21 cellular contexts compared by ENCODE assay signal in genomic region chr5:90112293-90112692, GRCh38.
A peak's percentile ranks its signal among the peaks of the same experiment; 100 is the strongest.
DNase-seq lines count a peak whose midpoint lies in the region; ATAC-seq, FAIRE-seq and TF ChIP-seq lines count a peak whose summit lies in the region.
"Had no signal": no experiment of that assay in that cellular context is flagged by ENCODE, and none has a peak within 500 bp of the region (broad histone marks: within the 10 kb centered on the region; RNA-seq: fewer than 3 reads in every experiment).

No MANE protein-coding gene starts in this region.

- H3K27me3 ChIP-seq in PC-3 (ENCODE audit: low read length) (no peaks in the 10 kb centered on the region), endothelial cell of umbilical vein (ENCODE audit: control insufficient read depth in 2 of 2, insufficient read depth in 2 of 2, low read length in 2 of 2) (no peaks in the 10 kb centered on the region), neuron (ENCODE audit: insufficient read depth, low read length) (no peaks in the 10 kb centered on the region)

- H3K4me1 ChIP-seq in PC-3 (ENCODE audit: insufficient read depth, low read length) (no peaks in the 10 kb centered on the region), endothelial cell of umbilical vein (ENCODE audit: control insufficient read depth, extremely low read depth, insufficient read depth, low read length) (peaks cover 4% of the 10 kb centered on the region), neuron (ENCODE audit: insufficient read depth, low read length) (peaks cover 13% of the 10 kb centered on the region)
- H3K4me1 ChIP-seq: A549 had no signal

- POLR2A ChIA-PET in PC-3 (lab: Charles Lee; ENCODE audit: unreplicated experiment) (no interaction called here), endothelial cell of umbilical vein (lab: Charles Lee) (no interaction called here)

- dilution Hi-C loops in endothelial cell of umbilical vein (cut with MboI; ENCODE audit: extremely low pct_ligation_motif_present, low sequenced_read_pairs) = no loop called here

- H2AFZ ChIP-seq in PC-3 (ENCODE audit: low read length) (no peak overlapping the region), endothelial cell of umbilical vein (ENCODE audit: low read depth, low read length) (peak overlapping the region; percentile 26), neuron (ENCODE audit: low read depth, low read length) (peak overlapping the region; percentile 85)

- no peak overlapping the region for H3K4me3 ChIP-seq in PC-3 (ENCODE audit: low read length)
- H3K4me3 ChIP-seq in endothelial cell of umbilical vein (replicated peaks in 1 of 3; ENCODE audit: insufficient read depth in 1 of 3, low read depth in 1 of 3, low read length in 3 of 3) = no peak overlapping the region
- no peak overlapping the region for H3K4me3 ChIP-seq in neuron (ENCODE audit: low read length)
- H3K4me3 ChIP-seq: A549, GM12878 had no signal

- intact Hi-C loops in PC-3 (cut with micrococcal nuclease) (loop anchor here (10.0 kb wide), 1 partner anchor 153 kb away; no protein-coding TSS in a partner anchor), endothelial cell of umbilical vein (cut with micrococcal nuclease) (no loop called here)

- peak; percentile 29; the same call in 1 of the 2 replicates for ATAC-seq in PC-3
- ATAC-seq: A549, GM12878 had no signal

- TF ChIP-seq CTCF in D721Med (IDR thresholded peaks at IDR 0.05; ENCODE audit: insufficient read depth, missing control alignments) (no peak), PC-3 (conservative IDR thresholded peaks at IDR 0.05; ENCODE audit: low read depth, low read length) (no peak), endothelial cell of umbilical vein (IDR thresholded peaks at IDR 0.05; ENCODE audit: extremely low read depth in 1 of 2, insufficient read depth in 1 of 2, low read depth in 1 of 2, low read length in 2 of 2) (no peak)

- TF ChIP-seq POLR2A in endothelial cell of umbilical vein (IDR thresholded peaks at IDR 0.05; ENCODE audit: low read depth, low read length) = no peak

- H3K9me3 ChIP-seq in PC-3 (ENCODE audit: low read length) (no peaks in the 10 kb centered on the region), endothelial cell of umbilical vein (replicated peaks; ENCODE audit: control insufficient read depth, insufficient read depth, low read length) (no peaks in the 10 kb centered on the region), neuron (ENCODE audit: low read length) (no peaks in the 10 kb centered on the region)
- H3K9me3 ChIP-seq: A549 had no signal

- no peaks in the 10 kb centered on the region for H3K9me1 ChIP-seq in endothelial cell of umbilical vein (replicated peaks; ENCODE audit: control insufficient read depth, extremely low read depth, insufficient read depth, low read length)

- H4K20me1 ChIP-seq in PC-3 (ENCODE audit: low read length) (no peaks in the 10 kb centered on the region), endothelial cell of umbilical vein (replicated peaks; ENCODE audit: control insufficient read depth, extremely low read depth, insufficient read depth, low read length) (no peaks in the 10 kb centered on the region)

- H3F3A ChIP-seq in PC-3 (ENCODE audit: low read length, unreplicated experiment) = no peaks in the 10 kb centered on the region

- no peak overlapping the region for H3K27ac ChIP-seq in PC-3 (ENCODE audit: low read length)
- H3K27ac ChIP-seq in endothelial cell of umbilical vein (ENCODE audit: insufficient read depth, low read depth, low read length) = no peak overlapping the region
- H3K27ac ChIP-seq: A549 had no signal

- H3K36me3 ChIP-seq in PC-3 (ENCODE audit: low read depth, low read length) (no peaks in the 10 kb centered on the region), endothelial cell of umbilical vein (ENCODE audit: control insufficient read depth in 2 of 2, extremely low read depth in 1 of 2, insufficient read depth in 2 of 2, low read length in 2 of 2) (no peaks in the 10 kb centered on the region), neuron (ENCODE audit: insufficient read depth, low read length) (no peaks in the 10 kb centered on the region)

- H3K9ac ChIP-seq in PC-3 (ENCODE audit: low read length) (no peak overlapping the region), endothelial cell of umbilical vein (replicated peaks; ENCODE audit: extremely low read depth, insufficient read depth, low read length) (no peak overlapping the region)

- no TSS peak for BruUV-seq in PC-3 (replicated peaks; lab: Mats Ljungman, UMichigan)
- no TSS peak for BruUV-seq in endothelial cell of umbilical vein (replicated peaks; lab: Mats Ljungman, UMichigan)

- DNase-seq in D721Med (ENCODE audit: insufficient read length, low spot score) = no peak
- DNase-seq in PC-3 = no peak
- no peak for DNase-seq in endothelial cell of umbilical vein (ENCODE audit: low read depth, low spot score)
- no peak for DNase-seq in NCI-H1105 (lab: John Stamatoyannopoulos, UW)
- no peak for DNase-seq in GDM1 (lab: John Stamatoyannopoulos, UW)
- DNase-seq in NCI-H526 treated with DMSO at 0.1 percent for 48 hours (lab: John Stamatoyannopoulos, UW) = no peak
- DNase-seq in iPS-NIHi11 (ENCODE audit: low spot score) = no peak
- DNase-seq: C1 segment of cervical spinal cord, DND-41, H7, Karpas-422, MM.1S, NCI-H1105 treated with DMSO at 0.1 percent for 48 hours, NCI-H1694 treated with DMSO at 0.1 percent for 48 hours, NCI-H2171 treated with DMSO at 0.1 percent for 48 hours, NCI-H774 had no signal

- CTCF ChIA-PET in PC-3 (lab: Charles Lee) (no interaction called here), endothelial cell of umbilical vein (lab: Charles Lee) (interaction anchor here (0.8 to 1.3 kb wide), 4 partner anchors 18 to 1388 kb away, joined by 3 to 4 read pairs (median 3); no protein-coding TSS in a partner anchor)

- peak; percentile 35 for FAIRE-seq in D721Med (lab: Jason Lieb, UNC)
- FAIRE-seq in endothelial cell of umbilical vein (lab: Jason Lieb, UNC) = no peak
- FAIRE-seq: A549, G401.6, GM12878, GM18507 had no signal

- H3K79me2 ChIP-seq in PC-3 (ENCODE audit: low read length) (no peaks in the 10 kb centered on the region), endothelial cell of umbilical vein (ENCODE audit: control insufficient read depth, insufficient read depth, low read length) (no peaks in the 10 kb centered on the region)

- H3K4me2 ChIP-seq in PC-3 (ENCODE audit: low read length) (no peak overlapping the region), endothelial cell of umbilical vein (ENCODE audit: insufficient read depth, low read length) (no peak overlapping the region)
- H3K4me2 ChIP-seq: A549 had no signal

- no peaks in the 10 kb centered on the region for H3K9me2 ChIP-seq in PC-3 (replicated peaks; ENCODE audit: low read length)

TF ChIP-seq in endothelial cell of umbilical vein, 7 proteins besides CTCF, POLR2A, EP300 and RAD21:
- TF ChIP-seq EZH2 (IDR thresholded peaks at IDR 0.05; ENCODE audit: borderline replicate concordance, low read depth, low read length, severe bottlenecking) = no peak
- TF ChIP-seq FOS (IDR thresholded peaks at IDR 0.05; ENCODE audit: borderline replicate concordance, insufficient read depth, low read length) = no peak
- no peak for TF ChIP-seq MAX (IDR thresholded peaks at IDR 0.05; ENCODE audit: insufficient read depth, insufficient read length)
- TF ChIP-seq GATA2 (IDR thresholded peaks at IDR 0.05; ENCODE audit: insufficient read depth, insufficient read length, low read depth, low read length) = no peak
- TF ChIP-seq MYC (IDR thresholded peaks at IDR 0.05; ENCODE audit: low read depth, low read length) = no peak
- TF ChIP-seq JUN (IDR thresholded peaks at IDR 0.05; ENCODE audit: borderline replicate concordance, insufficient read depth, insufficient read length, low read depth) = no peak
- no peak for TF ChIP-seq POLR2AphosphoS5 (IDR thresholded peaks at IDR 0.05; ENCODE audit: insufficient read depth, low read depth, low read length)
TF ChIP-seq in endothelial cell of umbilical vein: peak in this region for 0.
